ENCODE assay signal across 1 cellular context in the genomic region with DNA sequence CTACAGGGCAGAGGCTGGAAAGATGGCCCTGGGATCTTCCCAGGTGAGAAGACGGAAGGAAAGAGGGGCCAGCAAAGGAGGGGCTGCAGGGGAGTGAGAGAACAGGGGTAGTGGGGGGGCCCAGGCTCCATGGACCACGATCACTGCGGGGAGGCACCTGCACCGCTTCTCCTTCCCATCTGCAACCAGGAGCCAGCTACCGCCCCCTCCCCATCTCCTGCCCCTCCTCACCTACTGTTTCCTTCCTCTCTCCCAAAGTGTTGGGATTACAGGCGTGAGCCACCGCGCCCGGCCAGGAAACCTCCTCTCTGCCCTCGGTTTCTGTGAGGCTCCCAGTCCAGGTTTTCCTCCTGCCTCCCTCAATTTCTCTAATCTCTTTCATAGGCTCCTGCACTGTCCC.
TF ChIP-seq lines count a peak whose summit lies in the region.

No MANE protein-coding gene starts in this region.

TF ChIP-seq in K562, 482 proteins besides CTCF, POLR2A, EP300 and RAD21:
- TF ChIP-seq, protein P1, sequence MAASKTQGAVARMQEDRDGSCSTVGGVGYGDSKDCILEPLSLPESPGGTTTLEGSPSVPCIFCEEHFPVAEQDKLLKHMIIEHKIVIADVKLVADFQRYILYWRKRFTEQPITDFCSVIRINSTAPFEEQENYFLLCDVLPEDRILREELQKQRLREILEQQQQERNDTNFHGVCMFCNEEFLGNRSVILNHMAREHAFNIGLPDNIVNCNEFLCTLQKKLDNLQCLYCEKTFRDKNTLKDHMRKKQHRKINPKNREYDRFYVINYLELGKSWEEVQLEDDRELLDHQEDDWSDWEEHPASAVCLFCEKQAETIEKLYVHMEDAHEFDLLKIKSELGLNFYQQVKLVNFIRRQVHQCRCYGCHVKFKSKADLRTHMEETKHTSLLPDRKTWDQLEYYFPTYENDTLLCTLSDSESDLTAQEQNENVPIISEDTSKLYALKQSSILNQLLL (CRISPR knock-in tag; IDR thresholded peaks at IDR 0.05; ENCODE audit: borderline replicate concordance) = no peak
- TF ChIP-seq TBP (optimal IDR thresholded peaks at IDR 0.05; ENCODE audit: low read depth, low read length) = no peak
- TF ChIP-seq JUN (IDR thresholded peaks at IDR 0.05; ENCODE audit: borderline replicate concordance, low read depth, low read length) = no peak
- TF ChIP-seq JUN (CRISPR knock-in tag; IDR thresholded peaks at IDR 0.05; ENCODE audit: borderline replicate concordance) = no peak
- no peak for TF ChIP-seq ERF (CRISPR knock-in tag; IDR thresholded peaks at IDR 0.05)
- no peak for TF ChIP-seq ZNF23 (CRISPR knock-in tag; IDR thresholded peaks at IDR 0.05)
- TF ChIP-seq ZFP1 (CRISPR knock-in tag; IDR thresholded peaks at IDR 0.05) = no peak
- TF ChIP-seq DACH1 (IDR thresholded peaks at IDR 0.05; ENCODE audit: partially characterized antibody) = no peak
- TF ChIP-seq RFX5 (IDR thresholded peaks at IDR 0.05; ENCODE audit: low read depth, low read length) = no peak
- TF ChIP-seq YY1 (IDR thresholded peaks at IDR 0.05; ENCODE audit: borderline replicate concordance in 1 of 3, control insufficient read depth in 1 of 3, extremely low read depth in 1 of 3, insufficient read depth in 3 of 3, insufficient read length in 1 of 3, insufficient replicate concordance in 2 of 3, low read depth in 1 of 3, low read length in 2 of 3) = no peak
- no peak for TF ChIP-seq MIER1 (IDR thresholded peaks at IDR 0.05; ENCODE audit: low read depth)
- TF ChIP-seq, protein P2, sequence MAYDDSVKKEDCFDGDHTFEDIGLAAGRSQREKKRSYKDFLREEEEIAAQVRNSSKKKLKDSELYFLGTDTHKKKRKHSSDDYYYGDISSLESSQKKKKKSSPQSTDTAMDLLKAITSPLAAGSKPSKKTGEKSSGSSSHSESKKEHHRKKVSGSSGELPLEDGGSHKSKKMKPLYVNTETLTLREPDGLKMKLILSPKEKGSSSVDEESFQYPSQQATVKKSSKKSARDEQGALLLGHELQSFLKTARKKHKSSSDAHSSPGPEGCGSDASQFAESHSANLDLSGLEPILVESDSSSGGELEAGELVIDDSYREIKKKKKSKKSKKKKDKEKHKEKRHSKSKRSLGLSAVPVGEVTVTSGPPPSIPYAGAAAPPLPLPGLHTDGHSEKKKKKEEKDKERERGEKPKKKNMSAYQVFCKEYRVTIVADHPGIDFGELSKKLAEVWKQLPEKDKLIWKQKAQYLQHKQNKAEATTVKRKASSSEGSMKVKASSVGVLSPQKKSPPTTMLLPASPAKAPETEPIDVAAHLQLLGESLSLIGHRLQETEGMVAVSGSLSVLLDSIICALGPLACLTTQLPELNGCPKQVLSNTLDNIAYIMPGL (CRISPR knock-in tag; IDR thresholded peaks at IDR 0.05) = no peak
- no peak for TF ChIP-seq POLR2B (IDR thresholded peaks at IDR 0.05; ENCODE audit: low read depth, partially characterized antibody)
- TF ChIP-seq NCOA2 (IDR thresholded peaks at IDR 0.05; ENCODE audit: partially characterized antibody in 2 of 2) = no peak
- TF ChIP-seq CCNT2 (IDR thresholded peaks at IDR 0.05; ENCODE audit: borderline replicate concordance, extremely low read depth, insufficient read length, low read depth, low read length) = no peak
